18 cellular contexts compared by ENCODE assay signal in the genomic region with DNA sequence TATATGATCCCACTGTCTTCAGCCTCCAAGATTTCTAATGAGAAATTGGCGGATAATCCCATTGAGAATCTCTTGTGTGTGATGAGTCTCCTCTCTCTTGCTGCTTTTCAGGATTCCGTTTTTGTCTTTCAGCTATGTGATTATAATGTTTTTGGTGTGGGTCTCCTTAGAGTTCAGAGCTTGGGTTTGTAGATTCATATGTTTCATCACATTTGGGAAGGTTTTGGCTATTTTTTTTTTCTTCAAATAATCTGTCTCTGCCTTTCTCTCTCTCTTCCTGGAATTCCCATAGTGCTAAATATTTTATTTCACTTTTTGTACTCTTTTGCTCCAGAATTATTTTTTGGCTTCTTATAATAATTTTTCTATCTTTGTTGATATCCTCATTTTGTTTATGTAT. TPM values are rescaled to one million over a fixed set of nuclear protein-coding genes. Genes with fewer than 3 reads are reported as not detected.
DNase-seq lines count a peak whose midpoint lies in the region; ATAC-seq and TF ChIP-seq lines count a peak whose summit lies in the region.
"Had no signal": no experiment of that assay in that cellular context is flagged by ENCODE, and none has a peak within 500 bp of the region (broad histone marks: within the 10 kb centered on the region; RNA-seq: fewer than 3 reads in every experiment).

No MANE protein-coding gene starts in this region.

- H3K27ac ChIP-seq in CD8-positive, alpha-beta T cell (ENCODE audit: low read depth, low read length), result no peak overlapping the region
- H3K27ac ChIP-seq in spleen, result no peak overlapping the region
- H3K27ac ChIP-seq: 22Rv1, KMS-11, SJCRH30 had no signal

- no peak for ATAC-seq in CD8-positive, alpha-beta T cell
- no peak for ATAC-seq in activated CD8-positive, alpha-beta T cell treated with anti-CD3 and anti-CD28 coated beads for 36 hours
- ATAC-seq in naive B cell (ENCODE audit: low read depth in 2 of 2) (no peak), HG03460 (IDR thresholded peaks at IDR 0.05; ENCODE audit: unreplicated experiment) (no peak)

- H3K27ac Mint-ChIP-seq in T-helper 2 cell treated with Interferon-gamma antibody and Interleukin-4, amounts not matched to agents 5 μg/mL and 100 μg/mL, for 36 hours, result peak overlapping the region; percentile 32
- H3K27ac Mint-ChIP-seq in CD8-positive, alpha-beta T cell, result peak overlapping the region; percentile 58
- H3K27ac Mint-ChIP-seq in activated CD8-positive, alpha-beta T cell treated with anti-CD3 and anti-CD28 coated beads for 36 hours, result peak overlapping the region; percentile 12
- H3K27ac Mint-ChIP-seq in naive B cell, result peak overlapping the region in 4 of 6 donors; percentile 20 to 87 (median 60)
- H3K27ac Mint-ChIP-seq: HFFc6 had no signal

- H3K4me3 Mint-ChIP-seq in T-helper 2 cell treated with Interferon-gamma antibody and Interleukin-4, amounts not matched to agents 5 μg/mL and 100 μg/mL, for 36 hours, result no peak overlapping the region
- no peak overlapping the region for H3K4me3 Mint-ChIP-seq in CD8-positive, alpha-beta T cell
- no peak overlapping the region for H3K4me3 Mint-ChIP-seq in activated CD8-positive, alpha-beta T cell treated with anti-CD3 and anti-CD28 coated beads for 36 hours
- no peak overlapping the region for H3K4me3 Mint-ChIP-seq in naive B cell
- H3K4me3 Mint-ChIP-seq: HFFc6 had no signal

- H3K27me3 ChIP-seq in CD8-positive, alpha-beta T cell (ENCODE audit: insufficient read depth, low read length), result no peaks in the 10 kb centered on the region
- H3K27me3 ChIP-seq in spleen (replicated peaks in 1 of 7), result no peaks in the 10 kb centered on the region
- H3K27me3 ChIP-seq: SJCRH30 had no signal

- peaks cover 69% of the 10 kb centered on the region for H3K36me3 Mint-ChIP-seq in T-helper 2 cell treated with Interferon-gamma antibody and Interleukin-4, amounts not matched to agents 5 μg/mL and 100 μg/mL, for 36 hours (ENCODE audit: low read depth)
- H3K36me3 Mint-ChIP-seq in CD8-positive, alpha-beta T cell, result peaks cover 83% of the 10 kb centered on the region
- peaks cover 52% of the 10 kb centered on the region for H3K36me3 Mint-ChIP-seq in activated CD8-positive, alpha-beta T cell treated with anti-CD3 and anti-CD28 coated beads for 36 hours (ENCODE audit: low read depth)
- peaks cover 32 to 44% of the 10 kb centered on the region in 2 donors for H3K36me3 Mint-ChIP-seq in naive B cell

- peaks cover 29% of the 10 kb centered on the region for H3K36me3 ChIP-seq in CD8-positive, alpha-beta T cell (ENCODE audit: insufficient read depth, low read length)
- peaks cover 0 to 90% (median 58%) of the 10 kb centered on the region in 6 donors for H3K36me3 ChIP-seq in spleen

- no peaks in the 10 kb centered on the region for H3K9me3 ChIP-seq in CD8-positive, alpha-beta T cell (ENCODE audit: low read length)
- H3K9me3 ChIP-seq in spleen, result no peaks in the 10 kb centered on the region
- H3K9me3 ChIP-seq: SJCRH30 had no signal

- CTCF ChIA-PET in CD8-positive, alpha-beta T cell (lab: Charles Lee), result interaction anchor here (0.7 kb wide), 2 partner anchors 679 to 721 kb away, joined by 3 to 4 read pairs; no protein-coding TSS in a partner anchor
- CTCF ChIA-PET in activated CD8-positive, alpha-beta T cell treated with anti-CD3 and anti-CD28 coated beads for 36 hours (lab: Charles Lee), result no interaction called here

- no peak for DNase-seq in T-helper 2 cell treated with Interferon-gamma antibody and Interleukin-4, amounts not matched to agents 5 μg/mL and 100 μg/mL, for 36 hours (ENCODE audit: low spot score)
- DNase-seq in T-helper 2 cell (no peak), naive B cell (no peak), spleen (no peak), SKM-1 (lab: John Stamatoyannopoulos, UW; ENCODE audit: unreplicated experiment) (no peak)
- DNase-seq in CD8-positive, alpha-beta T cell, result no peak
- DNase-seq in activated CD8-positive, alpha-beta T cell treated with anti-CD3 and anti-CD28 coated beads for 36 hours, result no peak
- DNase-seq: AML-193, HFFc6, NCI-H1417, NCI-H187, NCI-H2107, NCI-H345, NCI-H526, SJCRH30 had no signal

- WGBS in spleen, 5 donors, result 78 to 98% (median 96%) methylated on average over 2 of the region's 2 CpGs

- no peaks in the 10 kb centered on the region for H3K9me3 Mint-ChIP-seq in T-helper 2 cell treated with Interferon-gamma antibody and Interleukin-4, amounts not matched to agents 5 μg/mL and 100 μg/mL, for 36 hours
- H3K9me3 Mint-ChIP-seq in CD8-positive, alpha-beta T cell, result no peaks in the 10 kb centered on the region
- H3K9me3 Mint-ChIP-seq in activated CD8-positive, alpha-beta T cell treated with anti-CD3 and anti-CD28 coated beads for 36 hours, result no peaks in the 10 kb centered on the region
- H3K9me3 Mint-ChIP-seq in naive B cell, result no peaks in the 10 kb centered on the region
- H3K9me3 Mint-ChIP-seq: HFFc6 had no signal

- H3K4me1 ChIP-seq in CD8-positive, alpha-beta T cell (ENCODE audit: insufficient read depth, low read length), result no peaks in the 10 kb centered on the region
- H3K4me1 ChIP-seq in spleen, result peaks cover 0 to 33% (median 3%) of the 10 kb centered on the region in 6 donors
- H3K4me1 ChIP-seq: SJCRH30 had no signal

- peaks cover 13% of the 10 kb centered on the region for H3K4me1 Mint-ChIP-seq in T-helper 2 cell treated with Interferon-gamma antibody and Interleukin-4, amounts not matched to agents 5 μg/mL and 100 μg/mL, for 36 hours (ENCODE audit: low read depth)
- H3K4me1 Mint-ChIP-seq in CD8-positive, alpha-beta T cell (ENCODE audit: low read depth), result peaks cover 27% of the 10 kb centered on the region
- H3K4me1 Mint-ChIP-seq in activated CD8-positive, alpha-beta T cell treated with anti-CD3 and anti-CD28 coated beads for 36 hours (ENCODE audit: low read depth), result peaks cover 31% of the 10 kb centered on the region
- peaks cover 13 to 22% (median 16%) of the 10 kb centered on the region in 3 donors for H3K4me1 Mint-ChIP-seq in naive B cell

- H3K27me3 Mint-ChIP-seq in T-helper 2 cell treated with Interferon-gamma antibody and Interleukin-4, amounts not matched to agents 5 μg/mL and 100 μg/mL, for 36 hours (ENCODE audit: low read depth), result no peaks in the 10 kb centered on the region
- no peaks in the 10 kb centered on the region for H3K27me3 Mint-ChIP-seq in CD8-positive, alpha-beta T cell (ENCODE audit: low read depth)
- no peaks in the 10 kb centered on the region for H3K27me3 Mint-ChIP-seq in activated CD8-positive, alpha-beta T cell treated with anti-CD3 and anti-CD28 coated beads for 36 hours
- H3K27me3 Mint-ChIP-seq in naive B cell, result no peaks in the 10 kb centered on the region

- no peak for TF ChIP-seq CTCF in CD8-positive, alpha-beta T cell (IDR thresholded peaks at IDR 0.05)
- no peak for TF ChIP-seq CTCF in activated CD8-positive, alpha-beta T cell treated with anti-CD3 and anti-CD28 coated beads for 36 hours (IDR thresholded peaks at IDR 0.05)
- no peak for TF ChIP-seq CTCF in spleen (IDR thresholded peaks at IDR 0.05 in 8 of 11, conservative IDR thresholded peaks at IDR 0.05 in 3 of 11)

- POLR2A ChIA-PET in CD8-positive, alpha-beta T cell (lab: Charles Lee), result no interaction called here
- POLR2A ChIA-PET in activated CD8-positive, alpha-beta T cell treated with anti-CD3 and anti-CD28 coated beads for 36 hours (lab: Charles Lee), result interaction anchor here (0.6 kb wide), 1 partner anchor 112 kb away, joined by 3 read pairs; no protein-coding TSS in a partner anchor

- no peak for TF ChIP-seq POLR2A in spleen (IDR thresholded peaks at IDR 0.05)

- intact Hi-C loops in CD8-positive, alpha-beta T cell (cut with DNase I, micrococcal nuclease), result loop anchor here in 1 of 2 experiments (10.0 kb wide), 1 partner anchor 215 kb away; no protein-coding TSS in a partner anchor
- intact Hi-C loops in activated CD8-positive, alpha-beta T cell treated with anti-CD3 and anti-CD28 coated beads for 36 hours (cut with micrococcal nuclease), result no loop called here
- intact Hi-C loops in spleen (cut with DNase I; ENCODE audit: low total_unique reads), result no loop called here

- no peak overlapping the region for H3K4me3 ChIP-seq in CD8-positive, alpha-beta T cell (ENCODE audit: low read depth, low read length)
- H3K4me3 ChIP-seq in spleen, result no peak overlapping the region
- H3K4me3 ChIP-seq: SJCRH30 had no signal

RNA-seq across cellular contexts. Expression of a gene that starts 40.4 kb away (rescaled TPM):
- total RNA-seq in CD8-positive, alpha-beta T cell, result 10 to 100 TPM; 54.4 to 56.7 TPM
- total RNA-seq in activated CD8-positive, alpha-beta T cell treated with anti-CD3 and anti-CD28 coated beads for 36 hours, result 10 to 100 TPM; 52.6 to 56.0 TPM
- polyA plus RNA-seq in naive B cell (ENCODE audit: low read depth in 6 of 6) (10 to 100 TPM in 4 of 6 donors, 1 to 10 TPM in 2; 7.3 to 19.2 (median 15.4) TPM), spleen (10 to 100 TPM; 21.0 to 28.2 (median 27.9) TPM)
- 10 to 100 TPM; 55.5 to 93.7 (median 67.5) TPM for total RNA-seq in spleen
